In the genomic region with DNA sequence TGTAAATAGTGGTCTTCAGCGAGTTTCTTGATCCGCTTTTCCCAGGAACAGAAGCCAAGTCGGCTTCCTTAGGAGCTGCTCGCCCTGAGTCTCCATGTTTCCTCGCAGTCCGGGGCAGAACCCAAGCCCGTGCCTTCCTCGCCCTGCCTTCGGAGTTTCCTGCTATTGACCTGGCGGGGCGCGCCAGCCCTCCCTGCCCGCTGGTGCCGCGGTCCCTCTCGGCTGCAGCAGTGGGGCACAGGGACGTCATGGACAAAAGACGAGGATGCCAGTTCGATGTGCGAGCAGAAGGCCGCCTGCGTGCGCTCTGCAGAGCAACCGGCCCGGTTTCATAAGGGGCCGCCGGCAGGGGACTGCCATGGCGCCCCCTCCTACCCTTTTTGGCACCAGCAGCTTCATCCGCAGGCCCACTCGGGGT, we compare ENCODE assay signal across 8 cellular contexts.
DNase-seq lines count a peak whose midpoint lies in the region; ATAC-seq and TF ChIP-seq lines count a peak whose summit lies in the region.

No MANE protein-coding gene starts in this region.

- no peaks in the 10 kb centered on the region for H3K9me3 ChIP-seq in iPS-18a (ENCODE audit: control insufficient read depth, low read depth, low read length)

- DNase-seq in NCI-H526 treated with DMSO at 0.1 percent for 48 hours (lab: John Stamatoyannopoulos, UW) (peak; percentile 31), astrocyte of the cerebellum (ENCODE audit: low read depth) (no peak), GM19240 (ENCODE audit: insufficient read length, low spot score) (no peak)
- peak; percentile 18 for DNase-seq in stimulated activated CD4-positive, alpha-beta T cell treated with anti-CD3 and anti-CD28 coated beads, Interleukin-12 subunit alpha, Interleukin-12 subunit beta, amount 100 ng/mL, for 4 hours

- H3K9ac ChIP-seq in iPS-18a (ENCODE audit: low read length): peak overlapping the region; percentile 68

- H3K4me3 ChIP-seq in ACC112 (ENCODE audit: low read depth, low read length) (peak overlapping the region; percentile 78), astrocyte of the cerebellum (ENCODE audit: low read depth, low read length) (peak overlapping the region; percentile 32), iPS-18a (ENCODE audit: low read length) (peak overlapping the region; percentile 54)

- H3K4me1 ChIP-seq in ACC112 (ENCODE audit: control insufficient read depth, insufficient read depth, low read length, unreplicated experiment) (peaks cover 18% of the 10 kb centered on the region), iPS-18a (ENCODE audit: control insufficient read depth, low read depth, low read length) (peaks cover 71% of the 10 kb centered on the region)

- peak overlapping the region; percentile 89 for H2AFZ ChIP-seq in ACC112 (ENCODE audit: low read length, unreplicated experiment)

- in situ Hi-C loops in astrocyte of the cerebellum (cut with HindIII; ENCODE audit: low sequenced_read_pairs): loop anchor here (25.0 kb wide), 1 partner anchor 579 kb away; no protein-coding TSS in a partner anchor

- H3K27ac ChIP-seq in ACC112 (ENCODE audit: low read depth, low read length): no peak overlapping the region
- H3K27ac ChIP-seq in iPS-18a (ENCODE audit: low read length): peak overlapping the region; percentile 77

- no peaks in the 10 kb centered on the region for H3K36me3 ChIP-seq in ACC112 (ENCODE audit: insufficient read depth, low read length)
- no peaks in the 10 kb centered on the region for H3K36me3 ChIP-seq in iPS-18a (ENCODE audit: control insufficient read depth, low read depth, low read length)

- ATAC-seq in GM19351 (IDR thresholded peaks at IDR 0.05; ENCODE audit: unreplicated experiment) (peak; percentile 12), HG03108 (IDR thresholded peaks at IDR 0.05; ENCODE audit: unreplicated experiment) (no peak)

- H3K79me2 ChIP-seq in ACC112 (ENCODE audit: control insufficient read depth, insufficient read depth, low read length, unreplicated experiment): no peaks in the 10 kb centered on the region

- no peak for TF ChIP-seq CTCF in astrocyte of the cerebellum (IDR thresholded peaks at IDR 0.05; ENCODE audit: low read depth, low read length, missing control alignments)

- H3K27me3 ChIP-seq in ACC112 (ENCODE audit: insufficient read depth, low read length) (no peaks in the 10 kb centered on the region), iPS-18a (ENCODE audit: control insufficient read depth, insufficient read depth, low read length) (no peaks in the 10 kb centered on the region)

Comparison
In these comparisons a context has a peak if more than half of its experiments do, and no peak if none do; other contexts are left out.
1. DNase-seq: peak in NCI-H526 treated with DMSO at 0.1 percent for 48 hours (single experiment) and stimulated activated CD4-positive, alpha-beta T cell treated with anti-CD3 and anti-CD28 coated beads, Interleukin-12 subunit alpha, Interleukin-12 subunit beta, amount 100 ng/mL, for 4 hours (single experiment); none in astrocyte of the cerebellum (single experiment) and GM19240 (single experiment).
2. Peak in every context shown above with its lines, with median percentiles within 50 percentile points of each other: H3K4me3 ChIP-seq.